8 cellular contexts compared by ENCODE assay signal in the genomic region with DNA sequence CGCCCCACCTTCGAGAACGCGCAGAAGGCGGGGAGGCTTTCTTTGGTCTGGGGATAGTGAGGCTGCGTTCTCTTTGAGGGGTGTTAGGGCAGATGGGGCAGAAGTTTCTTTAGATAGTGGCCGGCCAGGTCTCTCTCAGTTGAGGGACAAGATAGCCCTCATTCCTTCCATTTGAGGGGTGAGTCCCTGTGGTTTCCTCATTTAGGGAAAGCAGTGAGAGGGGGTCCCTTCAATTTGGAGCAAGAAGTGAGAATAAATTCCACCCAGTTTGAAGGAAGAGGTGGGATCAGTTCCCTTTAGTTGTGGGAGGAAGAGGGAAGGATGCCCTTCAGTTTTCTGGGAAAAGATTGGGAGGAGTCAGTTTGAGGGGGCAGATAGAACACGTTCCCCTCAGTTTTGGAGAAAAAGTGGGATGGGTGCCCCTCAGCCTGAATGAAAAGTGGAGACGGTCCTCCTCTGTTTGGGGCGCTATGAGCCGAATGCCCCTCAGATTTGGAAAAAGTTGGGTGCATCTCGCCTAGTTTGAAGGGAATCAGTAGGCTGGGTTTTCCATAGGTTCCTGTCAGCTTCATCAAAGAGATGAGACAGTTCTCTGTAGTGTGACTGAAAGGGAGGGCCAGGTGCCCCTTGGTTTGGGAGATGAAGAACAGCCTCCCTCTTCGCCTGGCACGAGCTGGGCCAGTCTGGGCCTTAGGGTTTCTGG. TPM values are rescaled to one million over a fixed set of nuclear protein-coding genes. Genes with fewer than 3 reads are reported as not detected.
A peak's percentile ranks its signal among the peaks of the same experiment; 100 is the strongest.
DNase-seq lines count a peak whose midpoint lies in the region; ATAC-seq lines count a peak whose summit lies in the region.

No MANE protein-coding gene starts in this region.

- POLR2A ChIA-PET in activated CD4-positive, alpha-beta memory T cell treated with anti-CD3 and anti-CD28 coated beads, Interleukin-2, amount 10 ng/mL, durations not matched to agents 7 days and 5 days (lab: Charles Lee) = interaction anchor here (0.6 to 15.4 kb wide), 13 partner anchors 13 to 667 kb away, joined by 3 to 187 read pairs (median 6); a partner anchor contains a TSS

- H3K4me1 Mint-ChIP-seq in activated CD4-positive, alpha-beta T cell treated with anti-CD3 and anti-CD28 coated beads, Interleukin-2, amount 10 ng/mL, durations not matched to agents 24 days and 14 days = peaks cover 45% of the 10 kb centered on the region
- peaks cover 49% of the 10 kb centered on the region for H3K4me1 Mint-ChIP-seq in activated CD4-positive, alpha-beta memory T cell treated with anti-CD3 and anti-CD28 coated beads, Interleukin-2, amount 10 ng/mL, durations not matched to agents 7 days and 5 days

- H3K27ac Mint-ChIP-seq in activated CD4-positive, alpha-beta T cell treated with anti-CD3 and anti-CD28 coated beads, Interleukin-2, amount 10 ng/mL, durations not matched to agents 24 days and 14 days = peak overlapping the region; percentile 91
- H3K27ac Mint-ChIP-seq in activated CD4-positive, alpha-beta memory T cell treated with anti-CD3 and anti-CD28 coated beads, Interleukin-2, amount 10 ng/mL, durations not matched to agents 7 days and 5 days = peak overlapping the region; percentile 86

- CTCF ChIA-PET in activated CD4-positive, alpha-beta memory T cell treated with anti-CD3 and anti-CD28 coated beads, Interleukin-2, amount 10 ng/mL, durations not matched to agents 7 days and 5 days (lab: Charles Lee) = interaction anchor here (0.7 to 5.0 kb wide), 18 partner anchors 9 to 270 kb away, joined by 3 to 58 read pairs (median 4); a partner anchor contains a TSS

- H3K9me3 ChIP-seq in iPS-18a (ENCODE audit: control insufficient read depth, low read depth, low read length) (no peaks in the 10 kb centered on the region), subcutaneous abdominal adipose tissue (ENCODE audit: control insufficient read depth in 5 of 5, low read length in 5 of 5) (no peaks in the 10 kb centered on the region)

- intact Hi-C loops in activated CD4-positive, alpha-beta T cell treated with anti-CD3 and anti-CD28 coated beads, Interleukin-2, amount 10 ng/mL, durations not matched to agents 24 days and 14 days (cut with micrococcal nuclease) = loop anchor here (1.0 to 10.0 kb wide), 5 partner anchors 31 to 597 kb away; a partner anchor contains a TSS
- intact Hi-C loops in posterior cingulate gyrus (cut with DNase I) = no loop called here

- H3K36me3 Mint-ChIP-seq in activated CD4-positive, alpha-beta T cell treated with anti-CD3 and anti-CD28 coated beads, Interleukin-2, amount 10 ng/mL, durations not matched to agents 24 days and 14 days (ENCODE audit: low read depth) = peaks cover 4% of the 10 kb centered on the region
- H3K36me3 Mint-ChIP-seq in activated CD4-positive, alpha-beta memory T cell treated with anti-CD3 and anti-CD28 coated beads, Interleukin-2, amount 10 ng/mL, durations not matched to agents 7 days and 5 days (ENCODE audit: low read depth) = peaks cover 6% of the 10 kb centered on the region

- DNase-seq in activated CD4-positive, alpha-beta T cell treated with anti-CD3 and anti-CD28 coated beads, Interleukin-2, amount 10 ng/mL, durations not matched to agents 24 days and 14 days = no peak
- DNase-seq in activated CD4-positive, alpha-beta T cell treated with anti-CD3 and anti-CD28 coated beads for 48 hours = no peak
- no peak for DNase-seq in activated CD4-positive, alpha-beta memory T cell treated with anti-CD3 and anti-CD28 coated beads, Interleukin-2, amount 10 ng/mL, durations not matched to agents 7 days and 5 days
- no peak for DNase-seq in posterior cingulate gyrus

- H3K9me3 Mint-ChIP-seq in activated CD4-positive, alpha-beta T cell treated with anti-CD3 and anti-CD28 coated beads, Interleukin-2, amount 10 ng/mL, durations not matched to agents 24 days and 14 days = no peaks in the 10 kb centered on the region
- no peaks in the 10 kb centered on the region for H3K9me3 Mint-ChIP-seq in activated CD4-positive, alpha-beta memory T cell treated with anti-CD3 and anti-CD28 coated beads, Interleukin-2, amount 10 ng/mL, durations not matched to agents 7 days and 5 days

- H3K27ac ChIP-seq in iPS-18a (ENCODE audit: low read length) (no peak overlapping the region), subcutaneous abdominal adipose tissue (ENCODE audit: low read depth, low read length) (no peak overlapping the region)

- H3K27me3 ChIP-seq in iPS-18a (ENCODE audit: control insufficient read depth, insufficient read depth, low read length) (peaks cover 30% of the 10 kb centered on the region), subcutaneous abdominal adipose tissue (ENCODE audit: control insufficient read depth in 5 of 5, insufficient read depth in 4 of 5, low read length in 5 of 5) (peaks cover 0 to 8% (median 0%) of the 10 kb centered on the region in 5 donors)

- H3K4me3 ChIP-seq in iPS-18a (ENCODE audit: low read length) = peak overlapping the region; percentile 76
- peak overlapping the region; percentile 29 to 91 (median 55) for H3K4me3 ChIP-seq in subcutaneous abdominal adipose tissue (ENCODE audit: low read depth in 1 of 5, low read length in 5 of 5)

- H3K9ac ChIP-seq in iPS-18a (ENCODE audit: low read length) (no peak overlapping the region), subcutaneous abdominal adipose tissue (ENCODE audit: low read length in 5 of 5) (peak overlapping the region in 4 of 5 donors; percentile 16 to 62 (median 52))

- H3K4me1 ChIP-seq in iPS-18a (ENCODE audit: control insufficient read depth, low read depth, low read length) = peaks cover 24% of the 10 kb centered on the region
- H3K4me1 ChIP-seq in subcutaneous abdominal adipose tissue (ENCODE audit: control insufficient read depth in 5 of 5, insufficient read depth in 5 of 5, low read length in 5 of 5) = peaks cover 26 to 69% (median 68%) of the 10 kb centered on the region in 5 donors

- peak overlapping the region; percentile 89 for H3K4me3 Mint-ChIP-seq in activated CD4-positive, alpha-beta T cell treated with anti-CD3 and anti-CD28 coated beads, Interleukin-2, amount 10 ng/mL, durations not matched to agents 24 days and 14 days
- peak overlapping the region; percentile 85 for H3K4me3 Mint-ChIP-seq in activated CD4-positive, alpha-beta memory T cell treated with anti-CD3 and anti-CD28 coated beads, Interleukin-2, amount 10 ng/mL, durations not matched to agents 7 days and 5 days

- H3K27me3 Mint-ChIP-seq in activated CD4-positive, alpha-beta T cell treated with anti-CD3 and anti-CD28 coated beads, Interleukin-2, amount 10 ng/mL, durations not matched to agents 24 days and 14 days = peaks cover 14% of the 10 kb centered on the region
- H3K27me3 Mint-ChIP-seq in activated CD4-positive, alpha-beta memory T cell treated with anti-CD3 and anti-CD28 coated beads, Interleukin-2, amount 10 ng/mL, durations not matched to agents 7 days and 5 days = peaks cover 17% of the 10 kb centered on the region

- ATAC-seq in GM21528 (IDR thresholded peaks at IDR 0.05; ENCODE audit: low FRiP score, unreplicated experiment) = no peak
- ATAC-seq in HG03097 (IDR thresholded peaks at IDR 0.05; ENCODE audit: low FRiP score, unreplicated experiment) = no peak

- H3K36me3 ChIP-seq in iPS-18a (ENCODE audit: control insufficient read depth, low read depth, low read length) = no peaks in the 10 kb centered on the region
- H3K36me3 ChIP-seq in subcutaneous abdominal adipose tissue (ENCODE audit: control insufficient read depth in 5 of 5, insufficient read depth in 5 of 5, low read length in 5 of 5) = no peaks in the 10 kb centered on the region

RNA-seq across cellular contexts. Expression of a gene that starts 0.6 kb away (rescaled TPM):
- 128 TPM in 2 replicates for total RNA-seq in activated CD4-positive, alpha-beta T cell treated with anti-CD3 and anti-CD28 coated beads, Interleukin-2, amount 10 ng/mL, durations not matched to agents 24 days and 14 days
- total RNA-seq in activated CD4-positive, alpha-beta memory T cell treated with anti-CD3 and anti-CD28 coated beads, Interleukin-2, amount 10 ng/mL, durations not matched to agents 7 days and 5 days = 10 to 100 TPM; 94.8 to 99.1 TPM

RNA-seq across cellular contexts. Expression of a gene that starts 0.9 kb away (rescaled TPM):
- 5.3 TPM in 2 replicates for total RNA-seq in activated CD4-positive, alpha-beta T cell treated with anti-CD3 and anti-CD28 coated beads, Interleukin-2, amount 10 ng/mL, durations not matched to agents 24 days and 14 days
- total RNA-seq in activated CD4-positive, alpha-beta memory T cell treated with anti-CD3 and anti-CD28 coated beads, Interleukin-2, amount 10 ng/mL, durations not matched to agents 7 days and 5 days = 1 to 10 TPM; 2.2 to 2.8 TPM

RNA-seq across cellular contexts. Expression of a gene that starts 20.9 kb away (rescaled TPM):
- 65.0 and 65.6 TPM in 2 replicates for total RNA-seq in activated CD4-positive, alpha-beta T cell treated with anti-CD3 and anti-CD28 coated beads, Interleukin-2, amount 10 ng/mL, durations not matched to agents 24 days and 14 days
- 10 to 100 TPM; 39.6 to 39.7 TPM for total RNA-seq in activated CD4-positive, alpha-beta memory T cell treated with anti-CD3 and anti-CD28 coated beads, Interleukin-2, amount 10 ng/mL, durations not matched to agents 7 days and 5 days

RNA-seq across cellular contexts. Expression of a gene that starts 31.5 kb away (rescaled TPM):
- total RNA-seq in activated CD4-positive, alpha-beta T cell treated with anti-CD3 and anti-CD28 coated beads, Interleukin-2, amount 10 ng/mL, durations not matched to agents 24 days and 14 days = 43.4 and 43.8 TPM in 2 replicates
- 10 to 100 TPM in 1 of 2 experiments, 1 to 10 TPM in 1; 9.2 to 10.9 TPM for total RNA-seq in activated CD4-positive, alpha-beta memory T cell treated with anti-CD3 and anti-CD28 coated beads, Interleukin-2, amount 10 ng/mL, durations not matched to agents 7 days and 5 days

RNA-seq across cellular contexts. Expression of a gene that starts 48.9 kb away (rescaled TPM):
- 8.2 and 8.7 TPM in 2 replicates for total RNA-seq in activated CD4-positive, alpha-beta T cell treated with anti-CD3 and anti-CD28 coated beads, Interleukin-2, amount 10 ng/mL, durations not matched to agents 24 days and 14 days
- 1 to 10 TPM; 7.3 to 8.3 TPM for total RNA-seq in activated CD4-positive, alpha-beta memory T cell treated with anti-CD3 and anti-CD28 coated beads, Interleukin-2, amount 10 ng/mL, durations not matched to agents 7 days and 5 days
